ENCODE assay signal across 12 cellular contexts in the genomic region with DNA sequence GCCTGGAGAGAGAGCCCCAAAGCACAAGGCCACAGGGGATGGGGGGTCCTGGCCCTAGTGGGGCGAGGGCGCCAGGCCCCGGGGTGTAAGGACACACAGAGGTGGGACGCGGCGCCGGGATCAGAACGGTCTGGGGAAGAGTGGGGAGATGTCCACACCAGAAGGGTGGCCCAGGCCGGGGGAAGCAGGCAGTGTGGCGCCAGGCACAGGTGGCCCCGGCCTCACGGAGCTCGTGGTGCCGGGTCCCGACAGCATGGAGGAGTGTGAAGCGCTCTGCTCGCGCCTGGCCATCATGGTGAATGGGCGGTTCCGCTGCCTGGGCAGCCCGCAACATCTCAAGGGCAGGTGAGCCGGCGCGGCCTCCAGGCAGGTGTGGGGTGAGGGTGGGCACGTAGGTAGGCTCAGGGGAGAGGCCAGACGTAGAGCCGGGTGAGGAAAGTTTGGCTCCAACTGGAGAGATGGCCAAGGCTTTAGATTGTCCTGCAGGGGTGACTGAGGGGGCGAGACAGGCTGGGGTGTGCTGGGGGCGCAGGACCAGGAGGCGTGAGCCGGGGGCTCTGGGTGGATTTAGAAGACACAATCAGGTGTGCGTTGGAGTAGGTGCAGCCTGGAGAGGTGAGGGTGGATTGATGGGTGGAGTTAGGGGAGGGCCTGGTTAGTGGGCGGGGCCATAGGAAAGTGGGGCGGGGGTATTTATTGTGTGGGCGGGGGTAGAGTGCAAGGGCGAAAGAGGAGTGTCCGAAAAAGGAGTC. TPM values are rescaled to one million over a fixed set of nuclear protein-coding genes. Genes with fewer than 3 reads are reported as not detected.
A peak's percentile ranks its signal among the peaks of the same experiment; 100 is the strongest.
DNase-seq lines count a peak whose midpoint lies in the region; ATAC-seq and TF ChIP-seq lines count a peak whose summit lies in the region.
"Had no signal": no experiment of that assay in that cellular context is flagged by ENCODE, and none has a peak within 500 bp of the region (broad histone marks: within the 10 kb centered on the region; RNA-seq: fewer than 3 reads in every experiment).

No MANE protein-coding gene starts in this region.

- H3K9me3 Mint-ChIP-seq in glutamatergic neuron (ENCODE audit: unreplicated experiment) = peaks cover 5% of the 10 kb centered on the region
- no peaks in the 10 kb centered on the region for H3K9me3 Mint-ChIP-seq in activated T-helper 2 cell treated with anti-CD3 and anti-CD28 coated beads, Interferon-gamma antibody, Interleukin-2, Interleukin-4, amounts not matched to agents 10 μg/mL and 5 μg/mL and 100 μg/mL, durations not matched to agents 14 hours and 24 hours and 36 hours

- no peak overlapping the region for H3K4me2 ChIP-seq in PC-3 (ENCODE audit: low read length)

- no peaks in the 10 kb centered on the region for H3K36me3 ChIP-seq in PC-3 (ENCODE audit: low read depth, low read length)
- H3K36me3 ChIP-seq in left lung = peaks cover 0 to 6% of the 10 kb centered on the region in 2 donors
- no peaks in the 10 kb centered on the region for H3K36me3 ChIP-seq in body of pancreas (replicated peaks in 1 of 2; ENCODE audit: insufficient read depth in 1 of 2, low read depth in 2 of 2)
- H3K36me3 ChIP-seq: Peyer's patch had no signal

- H3K4me1 ChIP-seq in PC-3 (ENCODE audit: insufficient read depth, low read length) = peaks cover 18% of the 10 kb centered on the region
- peaks cover 6 to 50% of the 10 kb centered on the region in 2 donors for H3K4me1 ChIP-seq in left lung
- H3K4me1 ChIP-seq in body of pancreas = peaks cover 37% of the 10 kb centered on the region

- H3K27me3 ChIP-seq in PC-3 (ENCODE audit: low read length) (no peaks in the 10 kb centered on the region), left lung (peaks cover 4 to 16% of the 10 kb centered on the region in 2 donors), body of pancreas (peaks cover 0 to 24% of the 10 kb centered on the region in 2 donors)

- H3K9ac ChIP-seq in PC-3 (ENCODE audit: low read length) = no peak overlapping the region

- no peaks in the 10 kb centered on the region for H3K36me3 Mint-ChIP-seq in glutamatergic neuron (ENCODE audit: unreplicated experiment)
- H3K36me3 Mint-ChIP-seq in activated T-helper 2 cell treated with anti-CD3 and anti-CD28 coated beads, Interferon-gamma antibody, Interleukin-2, Interleukin-4, amounts not matched to agents 10 μg/mL and 5 μg/mL and 100 μg/mL, durations not matched to agents 14 hours and 24 hours and 36 hours (ENCODE audit: low read depth) = peaks cover 10% of the 10 kb centered on the region

- H3K4me1 Mint-ChIP-seq in glutamatergic neuron (ENCODE audit: low read depth, unreplicated experiment) = peaks cover 1% of the 10 kb centered on the region
- H3K4me1 Mint-ChIP-seq in activated T-helper 2 cell treated with anti-CD3 and anti-CD28 coated beads, Interferon-gamma antibody, Interleukin-2, Interleukin-4, amounts not matched to agents 10 μg/mL and 5 μg/mL and 100 μg/mL, durations not matched to agents 14 hours and 24 hours and 36 hours (ENCODE audit: low read depth) = peaks cover 15% of the 10 kb centered on the region

- no peak for ATAC-seq in left ventricle myocardium superior
- no peak for ATAC-seq in left cardiac atrium
- no peak for ATAC-seq in PC-3
- ATAC-seq in left lung = peak; percentile 48
- no peak for ATAC-seq in GM21423 (IDR thresholded peaks at IDR 0.05; ENCODE audit: unreplicated experiment)
- ATAC-seq in body of pancreas = no peak

- POLR2A ChIA-PET in PC-3 (lab: Charles Lee; ENCODE audit: unreplicated experiment) = no interaction called here

- no TSS peak for BruUV-seq in PC-3 (replicated peaks; lab: Mats Ljungman, UMichigan)

- intact Hi-C loops in left ventricle myocardium superior (cut with micrococcal nuclease) = no loop called here
- intact Hi-C loops in left cardiac atrium (cut with DNase I) = no loop called here
- intact Hi-C loops in PC-3 (cut with micrococcal nuclease) = no loop called here
- intact Hi-C loops in left lung (cut with DNase I) = no loop called here
- intact Hi-C loops in activated T-helper 2 cell treated with anti-CD3 and anti-CD28 coated beads, Interferon-gamma antibody, Interleukin-2, Interleukin-4, amounts not matched to agents 10 μg/mL and 5 μg/mL and 100 μg/mL, durations not matched to agents 14 hours and 24 hours and 36 hours (cut with micrococcal nuclease) = no loop called here
- intact Hi-C loops in body of pancreas (cut with DNase I) = no loop called here

- no peaks in the 10 kb centered on the region for H3F3A ChIP-seq in PC-3 (ENCODE audit: low read length, unreplicated experiment)

- H3K27me3 Mint-ChIP-seq in glutamatergic neuron (ENCODE audit: unreplicated experiment) = peaks cover 5% of the 10 kb centered on the region
- no peaks in the 10 kb centered on the region for H3K27me3 Mint-ChIP-seq in activated T-helper 2 cell treated with anti-CD3 and anti-CD28 coated beads, Interferon-gamma antibody, Interleukin-2, Interleukin-4, amounts not matched to agents 10 μg/mL and 5 μg/mL and 100 μg/mL, durations not matched to agents 14 hours and 24 hours and 36 hours (ENCODE audit: low read depth)
- H3K27me3 Mint-ChIP-seq: activated naive CD8-positive, alpha-beta T cell had no signal

- TF ChIP-seq POLR2A in body of pancreas (IDR thresholded peaks at IDR 0.05) = no peak

- H4K20me1 ChIP-seq in PC-3 (ENCODE audit: low read length) = no peaks in the 10 kb centered on the region

- no peak overlapping the region for H3K4me3 Mint-ChIP-seq in glutamatergic neuron (ENCODE audit: unreplicated experiment)
- no peak overlapping the region for H3K4me3 Mint-ChIP-seq in activated T-helper 2 cell treated with anti-CD3 and anti-CD28 coated beads, Interferon-gamma antibody, Interleukin-2, Interleukin-4, amounts not matched to agents 10 μg/mL and 5 μg/mL and 100 μg/mL, durations not matched to agents 14 hours and 24 hours and 36 hours (ENCODE audit: low read depth)
- H3K4me3 Mint-ChIP-seq: activated naive CD8-positive, alpha-beta T cell had no signal

- H3K27ac Mint-ChIP-seq in glutamatergic neuron (ENCODE audit: unreplicated experiment) = no peak overlapping the region
- no peak overlapping the region for H3K27ac Mint-ChIP-seq in activated T-helper 2 cell treated with anti-CD3 and anti-CD28 coated beads, Interferon-gamma antibody, Interleukin-2, Interleukin-4, amounts not matched to agents 10 μg/mL and 5 μg/mL and 100 μg/mL, durations not matched to agents 14 hours and 24 hours and 36 hours
- H3K27ac Mint-ChIP-seq: activated naive CD8-positive, alpha-beta T cell had no signal

- CTCF ChIA-PET in PC-3 (lab: Charles Lee) = interaction anchor here (0.6 kb wide), 1 partner anchor 136 kb away, joined by 3 read pairs; no protein-coding TSS in a partner anchor

- H3K4me3 ChIP-seq in PC-3 (ENCODE audit: low read length) (no peak overlapping the region), left lung (peak overlapping the region in 1 of 2 donors; percentile 23), body of pancreas (no peak overlapping the region)
- H3K4me3 ChIP-seq: psoas muscle had no signal

- TF ChIP-seq CTCF in PC-3 (conservative IDR thresholded peaks at IDR 0.05; ENCODE audit: low read depth, low read length) = no peak
- no peak for TF ChIP-seq CTCF in left lung (IDR thresholded peaks at IDR 0.05)
- no peak for TF ChIP-seq CTCF in glutamatergic neuron (IDR thresholded peaks at IDR 0.05; ENCODE audit: partially characterized antibody, unreplicated experiment)
- TF ChIP-seq CTCF in body of pancreas (IDR thresholded peaks at IDR 0.05) = no peak

- H3K27ac ChIP-seq in PC-3 (ENCODE audit: low read length) (no peak overlapping the region), left lung (no peak overlapping the region), body of pancreas (no peak overlapping the region)
- H3K27ac ChIP-seq: psoas muscle had no signal

- H2AFZ ChIP-seq in PC-3 (ENCODE audit: low read length) = no peak overlapping the region

- no peaks in the 10 kb centered on the region for H3K9me2 ChIP-seq in PC-3 (replicated peaks; ENCODE audit: low read length)

- H3K9me3 ChIP-seq in PC-3 (ENCODE audit: low read length) = no peaks in the 10 kb centered on the region
- peaks cover 0 to 2% of the 10 kb centered on the region in 2 donors for H3K9me3 ChIP-seq in left lung
- H3K9me3 ChIP-seq in body of pancreas = no peaks in the 10 kb centered on the region
- H3K9me3 ChIP-seq: Peyer's patch, psoas muscle had no signal

- 0 out of 2 replicates have a peak, but pooled peaks cover 4% of the 10 kb centered on the region for H3K79me2 ChIP-seq in PC-3 (ENCODE audit: low read length)

- DNase-seq in left ventricle myocardium superior (peak; percentile 25), left cardiac atrium (no peak), PC-3 (peak; percentile 6), left lung (no peak), glutamatergic neuron (no peak), body of pancreas (no peak)
- DNase-seq in activated T-helper 2 cell treated with anti-CD3 and anti-CD28 coated beads, Interferon-gamma antibody, Interleukin-2, Interleukin-4, amounts not matched to agents 10 μg/mL and 5 μg/mL and 100 μg/mL, durations not matched to agents 14 hours and 24 hours and 36 hours (ENCODE audit: low spot score) = no peak
- DNase-seq: T1000 had no signal

- WGBS in body of pancreas, 2 donors = 47 to 81% methylated on average over 21 to 33 of the region's 37 CpGs

RNA-seq across cellular contexts. Expression of gene ARHGAP45, which starts 2.9 kb away (rescaled TPM):
- total RNA-seq in left ventricle myocardium superior = 6.0 TPM
- 10 to 100 TPM; 10.6 to 12.6 TPM for total RNA-seq in left cardiac atrium
- 45.3 and 68.4 TPM in 2 replicates for total RNA-seq in PC-3 (2014; rRNA removed)
- total RNA-seq in left lung = 10 to 100 TPM; 71.1 to 83.8 TPM
- 1.7 TPM for total RNA-seq in glutamatergic neuron (ENCODE audit: unreplicated experiment)
- 158 TPM in 2 replicates for total RNA-seq in activated T-helper 2 cell treated with anti-CD3 and anti-CD28 coated beads, Interferon-gamma antibody, Interleukin-2, Interleukin-4, amounts not matched to agents 10 μg/mL and 5 μg/mL and 100 μg/mL, durations not matched to agents 14 hours and 24 hours and 36 hours
- total RNA-seq in body of pancreas = 10 to 100 TPM; 13.2 to 23.4 TPM

RNA-seq across cellular contexts. Expression of gene ABCA7, which starts 24.2 kb away (rescaled TPM):
- total RNA-seq in left ventricle myocardium superior (9.4 TPM), left cardiac atrium (10 to 100 TPM in 1 of 2 donors, 1 to 10 TPM in 1; 7.7 to 10.0 TPM), PC-3 (2014; rRNA removed) (27.3 and 31.3 TPM in 2 replicates), left lung (10 to 100 TPM; 49.6 to 52.2 TPM), glutamatergic neuron (ENCODE audit: unreplicated experiment) (110 TPM), body of pancreas (10 to 100 TPM; 33.7 to 87.3 TPM)
- total RNA-seq in activated T-helper 2 cell treated with anti-CD3 and anti-CD28 coated beads, Interferon-gamma antibody, Interleukin-2, Interleukin-4, amounts not matched to agents 10 μg/mL and 5 μg/mL and 100 μg/mL, durations not matched to agents 14 hours and 24 hours and 36 hours = 17.2 and 19.6 TPM in 2 replicates

RNA-seq across cellular contexts. Expression of gene POLR2E, which starts 31.1 kb away (rescaled TPM):
- total RNA-seq in left ventricle myocardium superior (148 TPM), left cardiac atrium (100 to 1,000 TPM; 142 to 143 TPM), PC-3 (2014; rRNA removed) (335 and 375 TPM in 2 replicates), left lung (100 to 1,000 TPM; 139 to 160 TPM), glutamatergic neuron (ENCODE audit: unreplicated experiment) (140 TPM), body of pancreas (10 to 100 TPM; 24.9 to 78.1 TPM)
- total RNA-seq in activated T-helper 2 cell treated with anti-CD3 and anti-CD28 coated beads, Interferon-gamma antibody, Interleukin-2, Interleukin-4, amounts not matched to agents 10 μg/mL and 5 μg/mL and 100 μg/mL, durations not matched to agents 14 hours and 24 hours and 36 hours = 260 and 272 TPM in 2 replicates

RNA-seq across cellular contexts. Expression of gene CNN2, which starts 37.7 kb away (rescaled TPM):
- 94.0 TPM for total RNA-seq in left ventricle myocardium superior
- 10 to 100 TPM; 74.4 to 83.8 TPM for total RNA-seq in left cardiac atrium
- total RNA-seq in PC-3 (2014; rRNA removed) = 97.9 and 107 TPM in 2 replicates
- total RNA-seq in left lung = 100 to 1,000 TPM; 250 to 259 TPM
- 117 TPM for total RNA-seq in glutamatergic neuron (ENCODE audit: unreplicated experiment)
- total RNA-seq in activated T-helper 2 cell treated with anti-CD3 and anti-CD28 coated beads, Interferon-gamma antibody, Interleukin-2, Interleukin-4, amounts not matched to agents 10 μg/mL and 5 μg/mL and 100 μg/mL, durations not matched to agents 14 hours and 24 hours and 36 hours = 160 and 163 TPM in 2 replicates
- 10 to 100 TPM; 30.7 to 42.5 TPM for total RNA-seq in body of pancreas

RNA-seq across cellular contexts. Expression of gene GPX4, which starts 39.7 kb away (rescaled TPM):
- 337 TPM for total RNA-seq in left ventricle myocardium superior
- 100 to 1,000 TPM; 378 to 432 TPM for total RNA-seq in left cardiac atrium
- total RNA-seq in PC-3 (2014; rRNA removed) = 517 and 644 TPM in 2 replicates
- total RNA-seq in left lung = 100 to 1,000 TPM; 266 to 365 TPM
- 210 TPM for total RNA-seq in glutamatergic neuron (ENCODE audit: unreplicated experiment)
- total RNA-seq in activated T-helper 2 cell treated with anti-CD3 and anti-CD28 coated beads, Interferon-gamma antibody, Interleukin-2, Interleukin-4, amounts not matched to agents 10 μg/mL and 5 μg/mL and 100 μg/mL, durations not matched to agents 14 hours and 24 hours and 36 hours = 257 TPM in 2 replicates
- 100 to 1,000 TPM; 152 to 157 TPM for total RNA-seq in body of pancreas

Comparison
In these comparisons a context has a peak if more than half of its experiments do, and no peak if none do; other contexts are left out.
1. DNase-seq: peak in left ventricle myocardium superior (single experiment) and PC-3 (single experiment); none in left cardiac atrium (single experiment), left lung (0 of 2), glutamatergic neuron (single experiment), activated T-helper 2 cell treated with anti-CD3 and anti-CD28 coated beads, Interferon-gamma antibody, Interleukin-2, Interleukin-4, amounts not matched to agents 10 μg/mL and 5 μg/mL and 100 μg/mL, durations not matched to agents 14 hours and 24 hours and 36 hours (single experiment) and body of pancreas (0 of 4).